In genomic region chr3:71022552-71023335, GRCh38 we compare ENCODE assay signal across 10 cellular contexts.
DNase-seq lines count a peak whose midpoint lies in the region; ATAC-seq and TF ChIP-seq lines count a peak whose summit lies in the region.
"Had no signal": no experiment of that assay in that cellular context is flagged by ENCODE, and none has a peak within 500 bp of the region (broad histone marks: within the 10 kb centered on the region; RNA-seq: fewer than 3 reads in every experiment).

No MANE protein-coding gene starts in this region.

- no peak for DNase-seq in activated CD4-positive, alpha-beta memory T cell treated with anti-CD3 and anti-CD28 coated beads for 36 hours
- no peak for DNase-seq in activated CD4-positive, alpha-beta memory T cell treated with anti-CD3 and anti-CD28 coated beads, Interleukin-2, amount 10 ng/mL, durations not matched to agents 7 days and 5 days
- DNase-seq in globus pallidus (ENCODE audit: low spot score) (peak; percentile 84), GM19240 (ENCODE audit: insufficient read length, low spot score) (no peak), NCI-H446 (lab: John Stamatoyannopoulos, UW) (no peak)
- DNase-seq: GOT3 had no signal

- no peak overlapping the region for H3K4me3 Mint-ChIP-seq in activated CD4-positive, alpha-beta memory T cell treated with anti-CD3 and anti-CD28 coated beads for 36 hours
- H3K4me3 Mint-ChIP-seq in activated CD4-positive, alpha-beta memory T cell treated with anti-CD3 and anti-CD28 coated beads, Interleukin-2, amount 10 ng/mL, durations not matched to agents 7 days and 5 days, result no peak overlapping the region
- no peak overlapping the region for H3K4me3 Mint-ChIP-seq in stimulated activated memory B cell treated with anti-CD40 and anti-IgM and Interleukin-4, amounts not matched to agents 10 μg/mL and 1 μg/mL and 100 μg/mL, for 72 hours
- H3K4me3 Mint-ChIP-seq: CD14-positive monocyte had no signal

- peak overlapping the region; percentile 97 for H3K27ac ChIP-seq in VCaP

- CTCF ChIA-PET in activated CD4-positive, alpha-beta memory T cell treated with anti-CD3 and anti-CD28 coated beads for 36 hours (lab: Charles Lee), result interaction anchor here (0.7 to 1.6 kb wide), 5 partner anchors 10 to 472 kb away, joined by 3 to 6 read pairs (median 3); no protein-coding TSS in a partner anchor
- CTCF ChIA-PET in activated CD4-positive, alpha-beta memory T cell treated with anti-CD3 and anti-CD28 coated beads, Interleukin-2, amount 10 ng/mL, durations not matched to agents 7 days and 5 days (lab: Charles Lee), result interaction anchor here (1.2 to 1.6 kb wide), 4 partner anchors 11 to 109 kb away, joined by 3 to 9 read pairs (median 3); no protein-coding TSS in a partner anchor

- no peaks in the 10 kb centered on the region for H3K27me3 Mint-ChIP-seq in activated CD4-positive, alpha-beta memory T cell treated with anti-CD3 and anti-CD28 coated beads for 36 hours
- H3K27me3 Mint-ChIP-seq in activated CD4-positive, alpha-beta memory T cell treated with anti-CD3 and anti-CD28 coated beads, Interleukin-2, amount 10 ng/mL, durations not matched to agents 7 days and 5 days, result no peaks in the 10 kb centered on the region
- H3K27me3 Mint-ChIP-seq in stimulated activated memory B cell treated with anti-CD40 and anti-IgM and Interleukin-4, amounts not matched to agents 10 μg/mL and 1 μg/mL and 100 μg/mL, for 72 hours, result no peaks in the 10 kb centered on the region

- TF ChIP-seq CTCF in VCaP (conservative IDR thresholded peaks at IDR 0.05), result peak; percentile 39

- peaks cover 74% of the 10 kb centered on the region for H3K4me1 Mint-ChIP-seq in activated CD4-positive, alpha-beta memory T cell treated with anti-CD3 and anti-CD28 coated beads for 36 hours (ENCODE audit: low read depth)
- H3K4me1 Mint-ChIP-seq in activated CD4-positive, alpha-beta memory T cell treated with anti-CD3 and anti-CD28 coated beads, Interleukin-2, amount 10 ng/mL, durations not matched to agents 7 days and 5 days, result peaks cover 23% of the 10 kb centered on the region
- H3K4me1 Mint-ChIP-seq in stimulated activated memory B cell treated with anti-CD40 and anti-IgM and Interleukin-4, amounts not matched to agents 10 μg/mL and 1 μg/mL and 100 μg/mL, for 72 hours, result peaks cover 52% of the 10 kb centered on the region

- POLR2A ChIA-PET in activated CD4-positive, alpha-beta memory T cell treated with anti-CD3 and anti-CD28 coated beads for 36 hours (lab: Charles Lee), result interaction anchor here (0.9 kb wide), 1 partner anchor 10 kb away, joined by 3 read pairs; no protein-coding TSS in a partner anchor
- POLR2A ChIA-PET in activated CD4-positive, alpha-beta memory T cell treated with anti-CD3 and anti-CD28 coated beads, Interleukin-2, amount 10 ng/mL, durations not matched to agents 7 days and 5 days (lab: Charles Lee), result interaction anchor here (0.9 to 1.4 kb wide), 3 partner anchors 17 to 40 kb away, joined by 3 to 5 read pairs (median 3); no protein-coding TSS in a partner anchor

- ATAC-seq in stimulated activated memory B cell treated with anti-CD40 and anti-IgM and Interleukin-4, amounts not matched to agents 10 μg/mL and 1 μg/mL and 100 μg/mL, for 72 hours, result no peak
- ATAC-seq in GM19023 (IDR thresholded peaks at IDR 0.05; ENCODE audit: unreplicated experiment), result no peak

- H3K36me3 Mint-ChIP-seq in activated CD4-positive, alpha-beta memory T cell treated with anti-CD3 and anti-CD28 coated beads for 36 hours, result peaks cover 26% of the 10 kb centered on the region
- peaks cover 20% of the 10 kb centered on the region for H3K36me3 Mint-ChIP-seq in activated CD4-positive, alpha-beta memory T cell treated with anti-CD3 and anti-CD28 coated beads, Interleukin-2, amount 10 ng/mL, durations not matched to agents 7 days and 5 days (ENCODE audit: low read depth)
- H3K36me3 Mint-ChIP-seq in stimulated activated memory B cell treated with anti-CD40 and anti-IgM and Interleukin-4, amounts not matched to agents 10 μg/mL and 1 μg/mL and 100 μg/mL, for 72 hours, result peaks cover 50% of the 10 kb centered on the region

- H3K9me3 Mint-ChIP-seq in activated CD4-positive, alpha-beta memory T cell treated with anti-CD3 and anti-CD28 coated beads for 36 hours, result no peaks in the 10 kb centered on the region
- H3K9me3 Mint-ChIP-seq in activated CD4-positive, alpha-beta memory T cell treated with anti-CD3 and anti-CD28 coated beads, Interleukin-2, amount 10 ng/mL, durations not matched to agents 7 days and 5 days, result no peaks in the 10 kb centered on the region
- no peaks in the 10 kb centered on the region for H3K9me3 Mint-ChIP-seq in stimulated activated memory B cell treated with anti-CD40 and anti-IgM and Interleukin-4, amounts not matched to agents 10 μg/mL and 1 μg/mL and 100 μg/mL, for 72 hours
- H3K9me3 Mint-ChIP-seq: CD14-positive monocyte had no signal

- intact Hi-C loops in activated CD4-positive, alpha-beta memory T cell treated with anti-CD3 and anti-CD28 coated beads for 36 hours (cut with micrococcal nuclease), result no loop called here

- peak overlapping the region; percentile 49 for H3K27ac Mint-ChIP-seq in activated CD4-positive, alpha-beta memory T cell treated with anti-CD3 and anti-CD28 coated beads for 36 hours
- no peak overlapping the region for H3K27ac Mint-ChIP-seq in activated CD4-positive, alpha-beta memory T cell treated with anti-CD3 and anti-CD28 coated beads, Interleukin-2, amount 10 ng/mL, durations not matched to agents 7 days and 5 days
- H3K27ac Mint-ChIP-seq in stimulated activated memory B cell treated with anti-CD40 and anti-IgM and Interleukin-4, amounts not matched to agents 10 μg/mL and 1 μg/mL and 100 μg/mL, for 72 hours, result peak overlapping the region; percentile 31
